Comparison of ENCODE assay signal across 1 cellular context in genomic region chrX:80022363-80023031, GRCh38.
TF ChIP-seq lines count a peak whose summit lies in the region.

No MANE protein-coding gene starts in this region.

TF ChIP-seq in H1, 55 proteins besides CTCF, POLR2A, EP300 and RAD21:
- TF ChIP-seq KDM4A (IDR thresholded peaks at IDR 0.05; ENCODE audit: low read depth, low read length, severe bottlenecking), result peak; percentile 61
- no peak for TF ChIP-seq RNF2 (IDR thresholded peaks at IDR 0.05; ENCODE audit: borderline replicate concordance, low read depth, low read length, missing control alignments, poor library complexity, severe bottlenecking)
- TF ChIP-seq NRF1 (IDR thresholded peaks at IDR 0.05; ENCODE audit: low read depth, low read length), result no peak
- no peak for TF ChIP-seq SRF (IDR thresholded peaks at IDR 0.05; ENCODE audit: low read depth, low read length)
- TF ChIP-seq TBP (IDR thresholded peaks at IDR 0.05; ENCODE audit: low read depth, low read length), result no peak
- no peak for TF ChIP-seq PHF8 (conservative IDR thresholded peaks at IDR 0.05; ENCODE audit: low read depth, low read length)
- TF ChIP-seq CBX8 (IDR thresholded peaks at IDR 0.05; ENCODE audit: borderline replicate concordance, low read depth, low read length), result no peak
- no peak for TF ChIP-seq TCF12 (IDR thresholded peaks at IDR 0.05; ENCODE audit: low read depth, low read length)
- TF ChIP-seq HDAC6 (IDR thresholded peaks at IDR 0.05; ENCODE audit: low read depth, low read length), result no peak
- no peak for TF ChIP-seq SAP30 (IDR thresholded peaks at IDR 0.05; ENCODE audit: insufficient read depth, insufficient replicate concordance, low read length)
- no peak for TF ChIP-seq GABPA (IDR thresholded peaks at IDR 0.05; ENCODE audit: borderline replicate concordance, insufficient read depth, low read length)
- 0 out of 2 replicates have a peak, but pooled peaks have one; percentile 9 for TF ChIP-seq MAX (IDR thresholded peaks at IDR 0.05)
- no peak for TF ChIP-seq RFX5 (IDR thresholded peaks at IDR 0.05; ENCODE audit: borderline replicate concordance, low read depth, low read length)
- TF ChIP-seq SP2 (IDR thresholded peaks at IDR 0.05; ENCODE audit: low read length), result no peak
- no peak for TF ChIP-seq MAFK (IDR thresholded peaks at IDR 0.05; ENCODE audit: low read depth, low read length)
- TF ChIP-seq TAF1 (IDR thresholded peaks at IDR 0.05; ENCODE audit: low read depth, low read length), result peak; percentile 14; the same call in 1 of the 2 replicates
- TF ChIP-seq ATF2 (IDR thresholded peaks at IDR 0.05; ENCODE audit: low read length), result no peak
- no peak for TF ChIP-seq NANOG (IDR thresholded peaks at IDR 0.05; ENCODE audit: insufficient read depth, low read depth, low read length, poor library complexity, severe bottlenecking)
- TF ChIP-seq KDM5A (IDR thresholded peaks at IDR 0.05; ENCODE audit: low read length), result no peak
- TF ChIP-seq POU5F1 (IDR thresholded peaks at IDR 0.05; ENCODE audit: low read depth, low read length), result no peak
- TF ChIP-seq CHD7 (IDR thresholded peaks at IDR 0.05; ENCODE audit: insufficient replicate concordance, low read length), result no peak
- TF ChIP-seq E2F6 (IDR thresholded peaks at IDR 0.05), result no peak
- no peak for TF ChIP-seq CREB1 (IDR thresholded peaks at IDR 0.05)
- TF ChIP-seq ASH2L (IDR thresholded peaks at IDR 0.05; ENCODE audit: low read length), result no peak
- TF ChIP-seq CEBPB (IDR thresholded peaks at IDR 0.05; ENCODE audit: low read depth, low read length), result no peak
- no peak for TF ChIP-seq JUND (IDR thresholded peaks at IDR 0.05; ENCODE audit: low read length)
- TF ChIP-seq CBX5 (IDR thresholded peaks at IDR 0.05; ENCODE audit: low read depth, low read length), result no peak
- TF ChIP-seq CTBP2 (IDR thresholded peaks at IDR 0.05; ENCODE audit: borderline replicate concordance, insufficient read depth, insufficient read length, low read length), result no peak
- 0 out of 2 replicates have a peak, but pooled peaks have one; percentile 22 for TF ChIP-seq YY1 (IDR thresholded peaks at IDR 0.05; ENCODE audit: low read depth, low read length)
TF ChIP-seq in H1: peak in this region for 4.
